In genomic region chr10:74163313-74164068, GRCh38 we compare ENCODE assay signal across 1 cellular context.
TF ChIP-seq lines count a peak whose summit lies in the region.

No MANE protein-coding gene starts in this region.

TF ChIP-seq in WTC11, 78 proteins besides CTCF, POLR2A, EP300 and RAD21:
- no peak for TF ChIP-seq ELF4 (CRISPR knock-in tag; IDR thresholded peaks at IDR 0.05; ENCODE audit: low read depth)
- TF ChIP-seq ATF3 (CRISPR knock-in tag; conservative IDR thresholded peaks at IDR 0.05), result no peak
- no peak for TF ChIP-seq ZSCAN18 (CRISPR knock-in tag; IDR thresholded peaks at IDR 0.05)
- no peak for TF ChIP-seq ATF6 (CRISPR knock-in tag; IDR thresholded peaks at IDR 0.05)
- no peak for TF ChIP-seq RORB (CRISPR knock-in tag; IDR thresholded peaks at IDR 0.05)
- TF ChIP-seq E2F4 (CRISPR knock-in tag; IDR thresholded peaks at IDR 0.05; ENCODE audit: borderline replicate concordance, low read depth), result no peak
- no peak for TF ChIP-seq FOXP1 (CRISPR knock-in tag; IDR thresholded peaks at IDR 0.05; ENCODE audit: borderline replicate concordance)
- TF ChIP-seq MLX (CRISPR knock-in tag; IDR thresholded peaks at IDR 0.05), result no peak
- TF ChIP-seq IRF1 (CRISPR knock-in tag; IDR thresholded peaks at IDR 0.05), result no peak
- no peak for TF ChIP-seq GTF2I (CRISPR knock-in tag; conservative IDR thresholded peaks at IDR 0.05)
- no peak for TF ChIP-seq ZNF232 (CRISPR knock-in tag; IDR thresholded peaks at IDR 0.05)
- no peak for TF ChIP-seq SOX15 (CRISPR knock-in tag; IDR thresholded peaks at IDR 0.05)
- no peak for TF ChIP-seq SMAD3 (CRISPR knock-in tag; IDR thresholded peaks at IDR 0.05; ENCODE audit: borderline replicate concordance)
- TF ChIP-seq TP53 (CRISPR knock-in tag; IDR thresholded peaks at IDR 0.05), result no peak
- TF ChIP-seq ATF2 (CRISPR knock-in tag; IDR thresholded peaks at IDR 0.05; ENCODE audit: borderline replicate concordance, low read depth), result no peak
- TF ChIP-seq HMGXB4 (CRISPR knock-in tag; IDR thresholded peaks at IDR 0.05), result no peak
- TF ChIP-seq NR1H2 (CRISPR knock-in tag; IDR thresholded peaks at IDR 0.05), result no peak
- no peak for TF ChIP-seq ERG (CRISPR knock-in tag; IDR thresholded peaks at IDR 0.05)
- TF ChIP-seq CDX4 (CRISPR knock-in tag; IDR thresholded peaks at IDR 0.05; ENCODE audit: borderline replicate concordance), result no peak
